In genomic region chr11:64771861-64772260, GRCh38 we compare ENCODE assay signal across 12 cellular contexts. TPM values are rescaled to one million over a fixed set of nuclear protein-coding genes. Genes with fewer than 3 reads are reported as not detected.
DNase-seq lines count a peak whose midpoint lies in the region; ATAC-seq and TF ChIP-seq lines count a peak whose summit lies in the region.
"Had no signal": no experiment of that assay in that cellular context is flagged by ENCODE, and none has a peak within 500 bp of the region (broad histone marks: within the 10 kb centered on the region; RNA-seq: fewer than 3 reads in every experiment).

No MANE protein-coding gene starts in this region.

- CTCF ChIA-PET in CD8-positive, alpha-beta T cell (lab: Charles Lee), result interaction anchor here (1.0 to 19.3 kb wide), 6 partner anchors 9 to 83 kb away, joined by 3 to 474 read pairs (median 6); partner anchors contain the start of genes MEN1 and RASGRP2
- CTCF ChIA-PET in activated CD4-positive, alpha-beta memory T cell treated with anti-CD3 and anti-CD28 coated beads, Interleukin-2, amount 10 ng/mL, durations not matched to agents 7 days and 5 days (lab: Charles Lee), result interaction anchor here (1.1 to 3.2 kb wide), 4 partner anchors 8 to 83 kb away, joined by 3 to 33 read pairs (median 4); partner anchors contain the start of gene RASGRP2

- no peak for TF ChIP-seq CTCF in CD8-positive, alpha-beta T cell (IDR thresholded peaks at IDR 0.05)
- no peak for TF ChIP-seq CTCF in GM23338 (conservative IDR thresholded peaks at IDR 0.05; ENCODE audit: low read depth in 2 of 2)

- no peak overlapping the region for H3K27ac ChIP-seq in CD8-positive, alpha-beta T cell (ENCODE audit: low read depth, low read length)
- peak overlapping the region; percentile 82 for H3K27ac ChIP-seq in GM23338 (ENCODE audit: low read depth)

- H3K27me3 ChIP-seq in CD8-positive, alpha-beta T cell (ENCODE audit: insufficient read depth, low read length), result no peaks in the 10 kb centered on the region
- H3K27me3 ChIP-seq in GM23338 (ENCODE audit: insufficient read depth), result no peaks in the 10 kb centered on the region

- H3K27me3 Mint-ChIP-seq in CD8-positive, alpha-beta T cell (ENCODE audit: low read depth), result no peaks in the 10 kb centered on the region
- peaks cover 16% of the 10 kb centered on the region for H3K27me3 Mint-ChIP-seq in GM23338 (ENCODE audit: insufficient read depth, low read depth, poor library complexity)
- no peaks in the 10 kb centered on the region for H3K27me3 Mint-ChIP-seq in activated CD4-positive, alpha-beta memory T cell treated with anti-CD3 and anti-CD28 coated beads, Interleukin-2, amount 10 ng/mL, durations not matched to agents 7 days and 5 days
- no peaks in the 10 kb centered on the region for H3K27me3 Mint-ChIP-seq in naive thymus-derived CD8-positive, alpha-beta T cell

- H3K27ac Mint-ChIP-seq in CD8-positive, alpha-beta T cell, result peak overlapping the region; percentile 69
- H3K27ac Mint-ChIP-seq in GM23338, result no peak overlapping the region
- H3K27ac Mint-ChIP-seq in activated CD4-positive, alpha-beta memory T cell treated with anti-CD3 and anti-CD28 coated beads, Interleukin-2, amount 10 ng/mL, durations not matched to agents 7 days and 5 days, result peak overlapping the region; percentile 84
- H3K27ac Mint-ChIP-seq in naive thymus-derived CD8-positive, alpha-beta T cell, result peak overlapping the region in 9 of 10 donors; percentile 40 to 91 (median 85)
- no peak overlapping the region for H3K27ac Mint-ChIP-seq in stimulated activated effector memory CD8-positive, alpha-beta T cell treated with anti-CD3 and anti-CD28 coated beads, Interleukin-12 subunit alpha, Interleukin-12 subunit beta, amount 100 ng/mL, for 72 hours

- no peak overlapping the region for H2AFZ ChIP-seq in GM23338

- H3F3A ChIP-seq in GM23338 (replicated peaks; ENCODE audit: low read depth), result peaks cover 93% of the 10 kb centered on the region

- peaks cover 93% of the 10 kb centered on the region for H3K4me1 Mint-ChIP-seq in CD8-positive, alpha-beta T cell (ENCODE audit: low read depth)
- H3K4me1 Mint-ChIP-seq in GM23338, result peaks cover 40% of the 10 kb centered on the region
- H3K4me1 Mint-ChIP-seq in activated CD4-positive, alpha-beta memory T cell treated with anti-CD3 and anti-CD28 coated beads, Interleukin-2, amount 10 ng/mL, durations not matched to agents 7 days and 5 days, result peaks cover 93% of the 10 kb centered on the region
- peaks cover 38 to 98% (median 96%) of the 10 kb centered on the region in 4 donors for H3K4me1 Mint-ChIP-seq in naive thymus-derived CD8-positive, alpha-beta T cell
- peaks cover 74% of the 10 kb centered on the region for H3K4me1 Mint-ChIP-seq in stimulated activated effector memory CD8-positive, alpha-beta T cell treated with anti-CD3 and anti-CD28 coated beads, Interleukin-12 subunit alpha, Interleukin-12 subunit beta, amount 100 ng/mL, for 72 hours

- H3K9me2 ChIP-seq in GM23338 (ENCODE audit: insufficient read depth), result no peaks in the 10 kb centered on the region

- POLR2A ChIA-PET in CD8-positive, alpha-beta T cell (lab: Charles Lee), result interaction anchor here (1.3 to 10.2 kb wide), 4 partner anchors 9 to 104 kb away, joined by 4 to 263 read pairs (median 96); partner anchors contain the start of genes PYGM and RASGRP2
- POLR2A ChIA-PET in activated CD4-positive, alpha-beta memory T cell treated with anti-CD3 and anti-CD28 coated beads, Interleukin-2, amount 10 ng/mL, durations not matched to agents 7 days and 5 days (lab: Charles Lee), result interaction anchor here (0.8 to 10.9 kb wide), 7 partner anchors 8 to 67 kb away, joined by 3 to 197 read pairs (median 5); partner anchors contain the start of genes MEN1 and RASGRP2
- POLR2A ChIA-PET in naive thymus-derived CD8-positive, alpha-beta T cell (lab: Charles Lee), result interaction anchor here (0.7 to 45.2 kb wide), 7 partner anchors 1 to 1833 kb away, joined by 3 to 2320 read pairs (median 5); partner anchors contain the start of genes MEN1, PYGM, RASGRP2 and SF1

- H3K9me3 ChIP-seq in CD8-positive, alpha-beta T cell (ENCODE audit: low read length), result no peaks in the 10 kb centered on the region

- peaks cover 94% of the 10 kb centered on the region for H3K36me3 ChIP-seq in CD8-positive, alpha-beta T cell (ENCODE audit: insufficient read depth, low read length)
- peaks cover 98% of the 10 kb centered on the region for H3K36me3 ChIP-seq in GM23338 (ENCODE audit: insufficient read depth)

- peak overlapping the region; percentile 50 for H3K4me3 Mint-ChIP-seq in CD8-positive, alpha-beta T cell
- H3K4me3 Mint-ChIP-seq in GM23338, result no peak overlapping the region
- H3K4me3 Mint-ChIP-seq in activated CD4-positive, alpha-beta memory T cell treated with anti-CD3 and anti-CD28 coated beads, Interleukin-2, amount 10 ng/mL, durations not matched to agents 7 days and 5 days, result peak overlapping the region; percentile 5
- H3K4me3 Mint-ChIP-seq in naive thymus-derived CD8-positive, alpha-beta T cell, result peak overlapping the region in 9 of 10 donors; percentile 44 to 95 (median 73)
- no peak overlapping the region for H3K4me3 Mint-ChIP-seq in stimulated activated effector memory CD8-positive, alpha-beta T cell treated with anti-CD3 and anti-CD28 coated beads, Interleukin-12 subunit alpha, Interleukin-12 subunit beta, amount 100 ng/mL, for 72 hours

- H4K20me1 ChIP-seq in GM23338 (replicated peaks; ENCODE audit: insufficient read depth), result peaks cover 94% of the 10 kb centered on the region

- no peak overlapping the region for H3K4me3 ChIP-seq in CD8-positive, alpha-beta T cell (ENCODE audit: low read depth, low read length)
- H3K4me3 ChIP-seq in GM23338, result no peak overlapping the region

- intact Hi-C loops in CD8-positive, alpha-beta T cell (cut with DNase I, micrococcal nuclease), result loop anchor here (10.0 kb wide), 2 partner anchors 343 to 653 kb away; partner anchors contain the start of genes NEAT1 (in 1 of the 2), TM7SF2 (in 1 of the 2) and ZNHIT2 (in 1 of the 2)

- H3K9me3 Mint-ChIP-seq in CD8-positive, alpha-beta T cell, result no peaks in the 10 kb centered on the region
- H3K9me3 Mint-ChIP-seq in GM23338, result no peaks in the 10 kb centered on the region
- H3K9me3 Mint-ChIP-seq in activated CD4-positive, alpha-beta memory T cell treated with anti-CD3 and anti-CD28 coated beads, Interleukin-2, amount 10 ng/mL, durations not matched to agents 7 days and 5 days, result no peaks in the 10 kb centered on the region
- no peaks in the 10 kb centered on the region for H3K9me3 Mint-ChIP-seq in naive thymus-derived CD8-positive, alpha-beta T cell
- no peaks in the 10 kb centered on the region for H3K9me3 Mint-ChIP-seq in stimulated activated effector memory CD8-positive, alpha-beta T cell treated with anti-CD3 and anti-CD28 coated beads, Interleukin-12 subunit alpha, Interleukin-12 subunit beta, amount 100 ng/mL, for 72 hours

- no peak for DNase-seq in CD8-positive, alpha-beta T cell
- DNase-seq in GM23338 (ENCODE audit: low spot score) (no peak), GF-D8 (lab: John Stamatoyannopoulos, UW) (no peak), OCI-M1 (lab: John Stamatoyannopoulos, UW) (no peak)
- DNase-seq in activated CD4-positive, alpha-beta memory T cell treated with anti-CD3 and anti-CD28 coated beads, Interleukin-2, amount 10 ng/mL, durations not matched to agents 7 days and 5 days, result no peak
- no peak for DNase-seq in naive thymus-derived CD8-positive, alpha-beta T cell
- no peak for DNase-seq in stimulated activated effector memory CD8-positive, alpha-beta T cell treated with anti-CD3 and anti-CD28 coated beads, Interleukin-12 subunit alpha, Interleukin-12 subunit beta, amount 100 ng/mL, for 72 hours (ENCODE audit: low spot score in 2 of 2)
- DNase-seq: amygdala, DMS153, NCI-H2029 had no signal

- no peak overlapping the region for H3K4me2 ChIP-seq in GM23338

- no peak for ATAC-seq in CD8-positive, alpha-beta T cell
- no peak for ATAC-seq in GM23338
- ATAC-seq in naive thymus-derived CD8-positive, alpha-beta T cell, result no peak
- no peak for ATAC-seq in stimulated activated effector memory CD8-positive, alpha-beta T cell treated with anti-CD3 and anti-CD28 coated beads, Interleukin-12 subunit alpha, Interleukin-12 subunit beta, amount 100 ng/mL, for 72 hours
- ATAC-seq in HG03460 (IDR thresholded peaks at IDR 0.05; ENCODE audit: unreplicated experiment), result no peak

- H3K79me2 ChIP-seq in GM23338 (replicated peaks; ENCODE audit: insufficient read depth), result peaks cover 81% of the 10 kb centered on the region

- H3K4me1 ChIP-seq in CD8-positive, alpha-beta T cell (ENCODE audit: insufficient read depth, low read length), result peaks cover 99% of the 10 kb centered on the region
- H3K4me1 ChIP-seq in GM23338 (ENCODE audit: insufficient read depth), result peaks cover 6% of the 10 kb centered on the region

- peaks cover 98% of the 10 kb centered on the region for H3K36me3 Mint-ChIP-seq in CD8-positive, alpha-beta T cell
- peaks cover 100% of the 10 kb centered on the region for H3K36me3 Mint-ChIP-seq in GM23338 (ENCODE audit: low read depth)
- peaks cover 99% of the 10 kb centered on the region for H3K36me3 Mint-ChIP-seq in activated CD4-positive, alpha-beta memory T cell treated with anti-CD3 and anti-CD28 coated beads, Interleukin-2, amount 10 ng/mL, durations not matched to agents 7 days and 5 days (ENCODE audit: low read depth)
- peaks cover 34 to 98% (median 75%) of the 10 kb centered on the region in 3 donors for H3K36me3 Mint-ChIP-seq in naive thymus-derived CD8-positive, alpha-beta T cell
- peaks cover 100% of the 10 kb centered on the region for H3K36me3 Mint-ChIP-seq in stimulated activated effector memory CD8-positive, alpha-beta T cell treated with anti-CD3 and anti-CD28 coated beads, Interleukin-12 subunit alpha, Interleukin-12 subunit beta, amount 100 ng/mL, for 72 hours

RNA-seq across cellular contexts. Expression of gene SF1, which starts 6.5 kb away (rescaled TPM):
- total RNA-seq in CD8-positive, alpha-beta T cell, result 1,000 to 10,000 TPM; 1,574 to 1,625 TPM
- 235 and 252 TPM in 2 replicates for total RNA-seq in GM23338 (2014; rRNA removed; shearing (Covaris generic))
- 76.9 and 82.9 TPM in 2 replicates for polyA plus RNA-seq in GM23338 (2016; fragmentation: Nextera tagmentation; extraction: Ambion mirVana)
- 100 to 1,000 TPM; 385 to 390 TPM for total RNA-seq in activated CD4-positive, alpha-beta memory T cell treated with anti-CD3 and anti-CD28 coated beads, Interleukin-2, amount 10 ng/mL, durations not matched to agents 7 days and 5 days
- total RNA-seq in naive thymus-derived CD8-positive, alpha-beta T cell, result 1,000 to 10,000 TPM; 1,030 to 1,057 TPM
- polyA plus RNA-seq in naive thymus-derived CD8-positive, alpha-beta T cell, result 100 to 1,000 TPM in 1 of 3 donors, 10 to 100 TPM in 2; 87.0 to 138 (median 96.6) TPM

RNA-seq across cellular contexts. Expression of gene PYGM, which starts 12.1 kb away (rescaled TPM):
- total RNA-seq in CD8-positive, alpha-beta T cell, result 1 to 10 TPM; 4.7 to 5.5 TPM
- 3.9 and 4.4 TPM in 2 replicates for total RNA-seq in GM23338 (2014; rRNA removed; shearing (Covaris generic))
- 1.5 and 2.8 TPM in 2 replicates for polyA plus RNA-seq in GM23338 (2016; fragmentation: Nextera tagmentation; extraction: Ambion mirVana)
- total RNA-seq in activated CD4-positive, alpha-beta memory T cell treated with anti-CD3 and anti-CD28 coated beads, Interleukin-2, amount 10 ng/mL, durations not matched to agents 7 days and 5 days, result 1 to 10 TPM; 3.1 to 4.0 TPM
- 10 to 100 TPM; 13.0 to 18.4 TPM for total RNA-seq in naive thymus-derived CD8-positive, alpha-beta T cell
- under 1 TPM; 0.09 to 0.50 (median 0.49) TPM for polyA plus RNA-seq in naive thymus-derived CD8-positive, alpha-beta T cell
- total RNA-seq: epithelial cell of proximal tubule had no signal

RNA-seq across cellular contexts. Expression of gene RASGRP2, which starts 27.9 kb away (rescaled TPM):
- total RNA-seq in CD8-positive, alpha-beta T cell, result 100 to 1,000 TPM; 468 to 472 TPM
- 30.1 and 34.4 TPM in 2 replicates for total RNA-seq in GM23338 (2014; rRNA removed; shearing (Covaris generic))
- 50.4 and 60.5 TPM in 2 replicates for polyA plus RNA-seq in GM23338 (2016; fragmentation: Nextera tagmentation; extraction: Ambion mirVana)
- 100 to 1,000 TPM; 179 to 183 TPM for total RNA-seq in activated CD4-positive, alpha-beta memory T cell treated with anti-CD3 and anti-CD28 coated beads, Interleukin-2, amount 10 ng/mL, durations not matched to agents 7 days and 5 days
- total RNA-seq in naive thymus-derived CD8-positive, alpha-beta T cell, result 100 to 1,000 TPM; 679 to 682 TPM
- polyA plus RNA-seq in naive thymus-derived CD8-positive, alpha-beta T cell, result 100 to 1,000 TPM; 168 to 253 (median 185) TPM
- total RNA-seq: epithelial cell of proximal tubule had no signal

RNA-seq across cellular contexts. Expression of gene MAP4K2, which starts 31.2 kb away (rescaled TPM):
- total RNA-seq in CD8-positive, alpha-beta T cell, result 10 to 100 TPM; 56.2 to 60.1 TPM
- 32.3 and 42.6 TPM in 2 replicates for total RNA-seq in GM23338 (2014; rRNA removed; shearing (Covaris generic))
- polyA plus RNA-seq in GM23338 (2016; fragmentation: Nextera tagmentation; extraction: Ambion mirVana), result 9.9 and 11.2 TPM in 2 replicates
- total RNA-seq in activated CD4-positive, alpha-beta memory T cell treated with anti-CD3 and anti-CD28 coated beads, Interleukin-2, amount 10 ng/mL, durations not matched to agents 7 days and 5 days, result 10 to 100 TPM; 95.6 to 98.0 TPM
- 100 to 1,000 TPM; 128 to 135 TPM for total RNA-seq in naive thymus-derived CD8-positive, alpha-beta T cell
- polyA plus RNA-seq in naive thymus-derived CD8-positive, alpha-beta T cell, result 10 to 100 TPM; 26.6 to 55.5 (median 30.3) TPM

RNA-seq across cellular contexts. Expression of gene MEN1, which starts 38.5 kb away (rescaled TPM):
- 10 to 100 TPM; 17.6 to 19.1 TPM for total RNA-seq in CD8-positive, alpha-beta T cell
- total RNA-seq in GM23338 (2014; rRNA removed; shearing (Covaris generic)), result 38.9 and 45.2 TPM in 2 replicates
- polyA plus RNA-seq in GM23338 (2016; fragmentation: Nextera tagmentation; extraction: Ambion mirVana), result 27.2 and 31.6 TPM in 2 replicates
- 10 to 100 TPM; 32.5 to 33.4 TPM for total RNA-seq in activated CD4-positive, alpha-beta memory T cell treated with anti-CD3 and anti-CD28 coated beads, Interleukin-2, amount 10 ng/mL, durations not matched to agents 7 days and 5 days
- 10 to 100 TPM; 50.7 to 54.1 TPM for total RNA-seq in naive thymus-derived CD8-positive, alpha-beta T cell
- polyA plus RNA-seq in naive thymus-derived CD8-positive, alpha-beta T cell, result 10 to 100 TPM; 22.1 to 57.4 (median 36.1) TPM

Comparison
In these comparisons a context has a peak if more than half of its experiments do, and no peak if none do; other contexts are left out.
1. H3K27ac Mint-ChIP-seq: peak in CD8-positive, alpha-beta T cell (single experiment), activated CD4-positive, alpha-beta memory T cell treated with anti-CD3 and anti-CD28 coated beads, Interleukin-2, amount 10 ng/mL, durations not matched to agents 7 days and 5 days (single experiment) and naive thymus-derived CD8-positive, alpha-beta T cell (9 of 10); none in GM23338 (single experiment) and stimulated activated effector memory CD8-positive, alpha-beta T cell treated with anti-CD3 and anti-CD28 coated beads, Interleukin-12 subunit alpha, Interleukin-12 subunit beta, amount 100 ng/mL, for 72 hours (single experiment).
2. H3K4me3 Mint-ChIP-seq: peak in CD8-positive, alpha-beta T cell (single experiment), activated CD4-positive, alpha-beta memory T cell treated with anti-CD3 and anti-CD28 coated beads, Interleukin-2, amount 10 ng/mL, durations not matched to agents 7 days and 5 days (single experiment) and naive thymus-derived CD8-positive, alpha-beta T cell (9 of 10); none in GM23338 (single experiment) and stimulated activated effector memory CD8-positive, alpha-beta T cell treated with anti-CD3 and anti-CD28 coated beads, Interleukin-12 subunit alpha, Interleukin-12 subunit beta, amount 100 ng/mL, for 72 hours (single experiment).